ENCODE assay signal across 23 cellular contexts in the genomic region with DNA sequence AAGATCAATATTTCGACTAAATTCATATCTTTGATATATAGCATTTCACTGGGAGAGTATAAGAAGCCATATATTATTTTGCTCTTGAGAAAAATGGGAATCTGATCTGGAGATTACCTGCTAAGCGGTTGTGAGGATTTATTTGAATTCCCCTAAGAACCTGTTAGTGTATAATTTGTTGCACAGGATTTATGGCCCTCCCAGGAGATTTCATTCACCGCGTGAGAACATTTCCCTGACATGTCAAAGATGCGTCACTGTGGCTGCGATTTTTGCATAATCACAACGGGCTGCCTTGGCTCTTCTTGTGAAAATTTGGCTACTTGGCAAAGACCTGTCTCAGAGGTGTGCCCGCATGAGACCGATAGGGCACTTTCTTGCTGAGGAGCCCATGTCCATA.
DNase-seq lines count a peak whose midpoint lies in the region; ATAC-seq lines count a peak whose summit lies in the region.
"Had no signal": no experiment of that assay in that cellular context is flagged by ENCODE, and none has a peak within 500 bp of the region (broad histone marks: within the 10 kb centered on the region; RNA-seq: fewer than 3 reads in every experiment).

No MANE protein-coding gene starts in this region.

- no peaks in the 10 kb centered on the region for H3K4me1 Mint-ChIP-seq in activated naive CD4-positive, alpha-beta T cell treated with anti-CD3 and anti-CD28 coated beads for 36 hours (ENCODE audit: low read depth)
- H3K4me1 Mint-ChIP-seq: central memory CD8-positive, alpha-beta T cell had no signal

- in situ Hi-C loops in GM23248 (cut with MboI): no loop called here

- H3F3A ChIP-seq in GM23248 (ENCODE audit: insufficient read depth): no peaks in the 10 kb centered on the region

- no peak overlapping the region for H3K27ac Mint-ChIP-seq in activated naive CD4-positive, alpha-beta T cell treated with anti-CD3 and anti-CD28 coated beads for 36 hours
- H3K27ac Mint-ChIP-seq: activated naive CD8-positive, alpha-beta T cell; CD4-positive, alpha-beta T cell; WTC11 had no signal

- intact Hi-C loops in activated naive CD4-positive, alpha-beta T cell treated with anti-CD3 and anti-CD28 coated beads for 36 hours (cut with micrococcal nuclease): no loop called here

- CTCF ChIA-PET in activated naive CD4-positive, alpha-beta T cell treated with anti-CD3 and anti-CD28 coated beads for 36 hours (lab: Charles Lee): no interaction called here

- H3K4me1 ChIP-seq in BLaER1 (peaks cover 69% of the 10 kb centered on the region), GM23248 (ENCODE audit: insufficient read depth) (no peaks in the 10 kb centered on the region)
- H3K4me1 ChIP-seq: ascending aorta, psoas muscle, stomach, tibial nerve had no signal

- H3K9me3 ChIP-seq in BLaER1: no peaks in the 10 kb centered on the region
- no peaks in the 10 kb centered on the region for H3K9me3 ChIP-seq in GM23248 (ENCODE audit: low read depth)
- H3K9me3 ChIP-seq: ascending aorta, MG63, neutrophil, psoas muscle, stomach, tibial nerve had no signal

- no peaks in the 10 kb centered on the region for H3K79me2 ChIP-seq in GM23248 (ENCODE audit: insufficient read depth)

- no peak overlapping the region for H3K4me3 Mint-ChIP-seq in activated naive CD4-positive, alpha-beta T cell treated with anti-CD3 and anti-CD28 coated beads for 36 hours
- H3K4me3 Mint-ChIP-seq: activated naive CD8-positive, alpha-beta T cell; CD4-positive, alpha-beta T cell; central memory CD8-positive, alpha-beta T cell; WTC11 had no signal

- no peaks in the 10 kb centered on the region for H4K20me1 ChIP-seq in BLaER1
- H4K20me1 ChIP-seq in GM23248 (ENCODE audit: insufficient read depth): no peaks in the 10 kb centered on the region

- H3K4me2 ChIP-seq in BLaER1 (peak overlapping the region; percentile 80), GM23248 (ENCODE audit: unreplicated experiment) (no peak overlapping the region)

- 10 to 13% methylated on average over 9 of the region's 9 CpGs for WGBS in GM23248 (ENCODE audit: low coverage in 1 of 2, low lambda C conversion rate in 2 of 2, missing lambda C conversion rate in 2 of 2), 2 experiments

- ATAC-seq in GM21367 (IDR thresholded peaks at IDR 0.05; ENCODE audit: unreplicated experiment): no peak
- ATAC-seq: psoas muscle, WTC11 had no signal

- no peak overlapping the region for H3K9ac ChIP-seq in BLaER1
- H3K9ac ChIP-seq in GM23248: no peak overlapping the region

- DNase-seq in GM23248: peak; percentile 6
- DNase-seq in NCI-H2171 treated with DMSO at 0.1 percent for 48 hours (lab: John Stamatoyannopoulos, UW): peak; percentile 21
- DNase-seq in islet precursor cell: peak; percentile 14
- DNase-seq in activated CD4-positive, alpha-beta T cell treated with anti-CD3 and anti-CD28 coated beads, Interleukin-2, amount 50 U/mL, for 1 hour: no peak
- no peak for DNase-seq in NCI-H146 treated with DMSO at 0.1 percent for 48 hours (lab: John Stamatoyannopoulos, UW; ENCODE audit: unreplicated experiment)
- no peak for DNase-seq in activated naive CD4-positive, alpha-beta T cell treated with anti-CD3 and anti-CD28 coated beads for 36 hours
- DNase-seq: activated CD4-positive, alpha-beta T cell treated with anti-CD3 and anti-CD28 coated beads, Interleukin-2, amount 50 U/mL, for 48 hours; activated CD8-positive, alpha-beta memory T cell treated with anti-CD3 and anti-CD28 coated beads, Interleukin-2, amount 50 U/mL, for 4 hours; CD4-positive, alpha-beta T cell; dermis blood vessel endothelial cell; MG63; NCI-H2081; psoas muscle; stomach; T-helper 9 cell had no signal

- peaks cover 26% of the 10 kb centered on the region for H3K27me3 Mint-ChIP-seq in activated naive CD4-positive, alpha-beta T cell treated with anti-CD3 and anti-CD28 coated beads for 36 hours (ENCODE audit: low read depth)

- no peaks in the 10 kb centered on the region for H3K9me2 ChIP-seq in GM23248 (ENCODE audit: insufficient read depth)

- no peaks in the 10 kb centered on the region for H3K9me3 Mint-ChIP-seq in activated naive CD4-positive, alpha-beta T cell treated with anti-CD3 and anti-CD28 coated beads for 36 hours
- H3K9me3 Mint-ChIP-seq: CD4-positive, alpha-beta T cell; central memory CD8-positive, alpha-beta T cell had no signal

- no peaks in the 10 kb centered on the region for H3K36me3 Mint-ChIP-seq in activated naive CD4-positive, alpha-beta T cell treated with anti-CD3 and anti-CD28 coated beads for 36 hours (ENCODE audit: low read depth)
- H3K36me3 Mint-ChIP-seq: activated naive CD8-positive, alpha-beta T cell; WTC11 had no signal

- no peak overlapping the region for H2AFZ ChIP-seq in GM23248

- no peaks in the 10 kb centered on the region for H3K36me3 ChIP-seq in BLaER1
- no peaks in the 10 kb centered on the region for H3K36me3 ChIP-seq in GM23248 (ENCODE audit: low read depth)
- H3K36me3 ChIP-seq: ascending aorta, MG63, neutrophil, stomach, tibial nerve had no signal

- H3K27ac ChIP-seq in BLaER1 (0 out of 2 replicates have a peak overlapping the region, but pooled peaks have one; percentile 3), GM23248 (no peak overlapping the region)
- H3K27ac ChIP-seq: ascending aorta, neutrophil, psoas muscle, stomach, tibial nerve had no signal

- H3K27me3 ChIP-seq in BLaER1: no peaks in the 10 kb centered on the region
- H3K27me3 ChIP-seq in GM23248 (replicated peaks; ENCODE audit: insufficient read depth): no peaks in the 10 kb centered on the region
- H3K27me3 ChIP-seq: ascending aorta, MG63, neutrophil, tibial nerve had no signal

- H3K4me3 ChIP-seq in BLaER1 (peak overlapping the region; percentile 15; the same call in 1 of the 2 replicates), GM23248 (no peak overlapping the region)
- H3K4me3 ChIP-seq: ascending aorta, MG63, psoas muscle, stomach, tibial nerve had no signal

Comparison
In these comparisons a context has a peak if more than half of its experiments do, and no peak if none do; other contexts are left out.
1. DNase-seq: peak in GM23248 (single experiment), NCI-H2171 treated with DMSO at 0.1 percent for 48 hours (single experiment) and islet precursor cell (single experiment); none in activated CD4-positive, alpha-beta T cell treated with anti-CD3 and anti-CD28 coated beads, Interleukin-2, amount 50 U/mL, for 1 hour (single experiment), NCI-H146 treated with DMSO at 0.1 percent for 48 hours (single experiment) and activated naive CD4-positive, alpha-beta T cell treated with anti-CD3 and anti-CD28 coated beads for 36 hours (single experiment).